1 cellular context compared by ENCODE assay signal in genomic region chr10:43408710-43409384, GRCh38.
TF ChIP-seq lines count a peak whose summit lies in the region.

A gene with protein sequence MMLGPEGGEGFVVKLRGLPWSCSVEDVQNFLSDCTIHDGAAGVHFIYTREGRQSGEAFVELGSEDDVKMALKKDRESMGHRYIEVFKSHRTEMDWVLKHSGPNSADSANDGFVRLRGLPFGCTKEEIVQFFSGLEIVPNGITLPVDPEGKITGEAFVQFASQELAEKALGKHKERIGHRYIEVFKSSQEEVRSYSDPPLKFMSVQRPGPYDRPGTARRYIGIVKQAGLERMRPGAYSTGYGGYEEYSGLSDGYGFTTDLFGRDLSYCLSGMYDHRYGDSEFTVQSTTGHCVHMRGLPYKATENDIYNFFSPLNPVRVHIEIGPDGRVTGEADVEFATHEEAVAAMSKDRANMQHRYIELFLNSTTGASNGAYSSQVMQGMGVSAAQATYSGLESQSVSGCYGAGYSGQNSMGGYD (minus strand): TSS chr10:43409186. CDS start chr10:43387884, 21,302 bp downstream.

TF ChIP-seq in K562, 482 proteins besides CTCF, POLR2A, EP300 and RAD21 (continued from another document and continues in another):
- no peak for TF ChIP-seq THRA (IDR thresholded peaks at IDR 0.05)
- no peak for TF ChIP-seq TSC22D4 (tag; IDR thresholded peaks at IDR 0.05)
- TF ChIP-seq, protein P1, sequence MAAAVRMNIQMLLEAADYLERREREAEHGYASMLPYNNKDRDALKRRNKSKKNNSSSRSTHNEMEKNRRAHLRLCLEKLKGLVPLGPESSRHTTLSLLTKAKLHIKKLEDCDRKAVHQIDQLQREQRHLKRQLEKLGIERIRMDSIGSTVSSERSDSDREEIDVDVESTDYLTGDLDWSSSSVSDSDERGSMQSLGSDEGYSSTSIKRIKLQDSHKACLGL (CRISPR knock-in tag; IDR thresholded peaks at IDR 0.05; ENCODE audit: borderline replicate concordance, poor library complexity, severe bottlenecking): peak; percentile 27
- TF ChIP-seq MTA2 (IDR thresholded peaks at IDR 0.05; ENCODE audit: low read depth): no peak
- TF ChIP-seq MAFK (IDR thresholded peaks at IDR 0.05; ENCODE audit: low read length): 0 out of 2 replicates have a peak, but pooled peaks have one; percentile 22
- no peak for TF ChIP-seq ARID3B (CRISPR knock-in tag; IDR thresholded peaks at IDR 0.05; ENCODE audit: borderline replicate concordance)
- TF ChIP-seq, protein P2, sequence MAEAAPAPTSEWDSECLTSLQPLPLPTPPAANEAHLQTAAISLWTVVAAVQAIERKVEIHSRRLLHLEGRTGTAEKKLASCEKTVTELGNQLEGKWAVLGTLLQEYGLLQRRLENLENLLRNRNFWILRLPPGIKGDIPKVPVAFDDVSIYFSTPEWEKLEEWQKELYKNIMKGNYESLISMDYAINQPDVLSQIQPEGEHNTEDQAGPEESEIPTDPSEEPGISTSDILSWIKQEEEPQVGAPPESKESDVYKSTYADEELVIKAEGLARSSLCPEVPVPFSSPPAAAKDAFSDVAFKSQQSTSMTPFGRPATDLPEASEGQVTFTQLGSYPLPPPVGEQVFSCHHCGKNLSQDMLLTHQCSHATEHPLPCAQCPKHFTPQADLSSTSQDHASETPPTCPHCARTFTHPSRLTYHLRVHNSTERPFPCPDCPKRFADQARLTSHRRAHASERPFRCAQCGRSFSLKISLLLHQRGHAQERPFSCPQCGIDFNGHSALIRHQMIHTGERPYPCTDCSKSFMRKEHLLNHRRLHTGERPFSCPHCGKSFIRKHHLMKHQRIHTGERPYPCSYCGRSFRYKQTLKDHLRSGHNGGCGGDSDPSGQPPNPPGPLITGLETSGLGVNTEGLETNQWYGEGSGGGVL (CRISPR knock-in tag; IDR thresholded peaks at IDR 0.05): no peak
- TF ChIP-seq KLF1 (tag; IDR thresholded peaks at IDR 0.05): peak; percentile 96
- TF ChIP-seq FOXA3 (CRISPR knock-in tag; conservative IDR thresholded peaks at IDR 0.05 in 1 of 2, IDR thresholded peaks at IDR 0.05 in 1 of 2): peak; percentile 19 to 78; a peak in 2 of 4 replicates
- no peak for TF ChIP-seq ZNF347 (CRISPR knock-in tag; IDR thresholded peaks at IDR 0.05; ENCODE audit: low read depth)
- TF ChIP-seq, protein P3, sequence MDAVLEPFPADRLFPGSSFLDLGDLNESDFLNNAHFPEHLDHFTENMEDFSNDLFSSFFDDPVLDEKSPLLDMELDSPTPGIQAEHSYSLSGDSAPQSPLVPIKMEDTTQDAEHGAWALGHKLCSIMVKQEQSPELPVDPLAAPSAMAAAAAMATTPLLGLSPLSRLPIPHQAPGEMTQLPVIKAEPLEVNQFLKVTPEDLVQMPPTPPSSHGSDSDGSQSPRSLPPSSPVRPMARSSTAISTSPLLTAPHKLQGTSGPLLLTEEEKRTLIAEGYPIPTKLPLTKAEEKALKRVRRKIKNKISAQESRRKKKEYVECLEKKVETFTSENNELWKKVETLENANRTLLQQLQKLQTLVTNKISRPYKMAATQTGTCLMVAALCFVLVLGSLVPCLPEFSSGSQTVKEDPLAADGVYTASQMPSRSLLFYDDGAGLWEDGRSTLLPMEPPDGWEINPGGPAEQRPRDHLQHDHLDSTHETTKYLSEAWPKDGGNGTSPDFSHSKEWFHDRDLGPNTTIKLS (IDR thresholded peaks at IDR 0.05; ENCODE audit: borderline replicate concordance, low read depth): peak; percentile 89
- peak; percentile 92 for TF ChIP-seq HDAC8 (tag; IDR thresholded peaks at IDR 0.05)
- TF ChIP-seq SMARCB1 (IDR thresholded peaks at IDR 0.05; ENCODE audit: insufficient read length, low read depth): no peak
- 0 out of 2 replicates have a peak, but pooled peaks have one; percentile 22 for TF ChIP-seq ZNF311 (CRISPR knock-in tag; IDR thresholded peaks at IDR 0.05)
- TF ChIP-seq EP400 (IDR thresholded peaks at IDR 0.05): no peak
- no peak for TF ChIP-seq ZNF584 (CRISPR knock-in tag; IDR thresholded peaks at IDR 0.05; ENCODE audit: low read depth)
- TF ChIP-seq ILF3 (IDR thresholded peaks at IDR 0.05; ENCODE audit: borderline replicate concordance): no peak
- peak; percentile 79 for TF ChIP-seq PML (IDR thresholded peaks at IDR 0.05; ENCODE audit: low read length)
- peak; percentile 100 for TF ChIP-seq L3MBTL2 (IDR thresholded peaks at IDR 0.05)
- 0 out of 2 replicates have a peak, but pooled peaks have one; percentile 31 for TF ChIP-seq PTBP1 (IDR thresholded peaks at IDR 0.05; ENCODE audit: low read depth, low read length)
- peak; percentile 93 for TF ChIP-seq POLR2B (IDR thresholded peaks at IDR 0.05; ENCODE audit: low read depth, partially characterized antibody)
- TF ChIP-seq DMBX1 (CRISPR knock-in tag; IDR thresholded peaks at IDR 0.05; ENCODE audit: borderline replicate concordance): peak; percentile 43; the same call in 1 of the 2 replicates
- TF ChIP-seq HEY1 (CRISPR knock-in tag; IDR thresholded peaks at IDR 0.05; ENCODE audit: borderline replicate concordance): no peak
- no peak for TF ChIP-seq IRF2 (CRISPR knock-in tag; IDR thresholded peaks at IDR 0.05)
- peak; percentile 84 for TF ChIP-seq ELF2 (CRISPR knock-in tag; IDR thresholded peaks at IDR 0.05)
- no peak for TF ChIP-seq HSF4 (CRISPR knock-in tag; IDR thresholded peaks at IDR 0.05; ENCODE audit: borderline replicate concordance)
- TF ChIP-seq XRCC3 (IDR thresholded peaks at IDR 0.05): no peak
- TF ChIP-seq ZNF41 (CRISPR knock-in tag; conservative IDR thresholded peaks at IDR 0.05): no peak
- peak; percentile 8 for TF ChIP-seq RBBP5 (IDR thresholded peaks at IDR 0.05; ENCODE audit: borderline replicate concordance, insufficient read depth, low read length, poor library complexity, severe bottlenecking)
- TF ChIP-seq SMARCE1 (IDR thresholded peaks at IDR 0.05): no peak
- TF ChIP-seq TARDBP (IDR thresholded peaks at IDR 0.05): no peak
- TF ChIP-seq SETDB1 (IDR thresholded peaks at IDR 0.05; ENCODE audit: low read length): no peak
- no peak for TF ChIP-seq ZNF263 (CRISPR knock-in tag; IDR thresholded peaks at IDR 0.05; ENCODE audit: borderline replicate concordance)
- TF ChIP-seq COPS2 (conservative IDR thresholded peaks at IDR 0.05): no peak
- no peak for TF ChIP-seq ETS2 (tag; IDR thresholded peaks at IDR 0.05; ENCODE audit: borderline replicate concordance, poor library complexity, severe bottlenecking)
- TF ChIP-seq, protein P4, sequence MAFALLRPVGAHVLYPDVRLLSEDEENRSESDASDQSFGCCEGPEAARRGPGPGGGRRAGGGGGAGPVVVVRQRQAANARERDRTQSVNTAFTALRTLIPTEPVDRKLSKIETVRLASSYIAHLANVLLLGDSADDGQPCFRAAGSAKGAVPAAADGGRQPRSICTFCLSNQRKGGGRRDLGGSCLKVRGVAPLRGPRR (CRISPR knock-in tag; IDR thresholded peaks at IDR 0.05): no peak
- TF ChIP-seq GATAD2B (IDR thresholded peaks at IDR 0.05; ENCODE audit: borderline replicate concordance): no peak
- TF ChIP-seq ZNF324 (CRISPR knock-in tag; IDR thresholded peaks at IDR 0.05): no peak
- TF ChIP-seq ZNF12 (CRISPR knock-in tag; IDR thresholded peaks at IDR 0.05): peak; percentile 76; the same call in 1 of the 2 replicates
- no peak for TF ChIP-seq ZNF217 (CRISPR knock-in tag; IDR thresholded peaks at IDR 0.05)
- TF ChIP-seq KLF6 (CRISPR knock-in tag; IDR thresholded peaks at IDR 0.05; ENCODE audit: borderline replicate concordance): peak; percentile 85; the same call in 1 of the 2 replicates
- no peak for TF ChIP-seq CHD7 (IDR thresholded peaks at IDR 0.05; ENCODE audit: low read depth, low read length)
- peak; percentile 48 for TF ChIP-seq PCBP2 (IDR thresholded peaks at IDR 0.05; ENCODE audit: low read depth, low read length, poor library complexity, severe bottlenecking)
- TF ChIP-seq MEF2D (tag; conservative IDR thresholded peaks at IDR 0.05; ENCODE audit: low read depth): 0 out of 2 replicates have a peak, but pooled peaks have one; percentile 15
- TF ChIP-seq HDAC6 (IDR thresholded peaks at IDR 0.05; ENCODE audit: low read depth, low read length): no peak
